In genomic region chr6:32087574-32088486, GRCh38 we compare ENCODE assay signal across 1 cellular context.
A peak's percentile ranks its signal among the peaks of the same experiment; 100 is the strongest.
TF ChIP-seq lines count a peak whose summit lies in the region.

No MANE protein-coding gene starts in this region.

TF ChIP-seq in K562, 482 proteins besides CTCF, POLR2A, EP300 and RAD21 (continued from another document and continues in another):
- TF ChIP-seq ZBTB40 (IDR thresholded peaks at IDR 0.05) (no peak), ZBTB40 (CRISPR knock-in tag; IDR thresholded peaks at IDR 0.05) (no peak), TFAP4 (CRISPR knock-in tag; IDR thresholded peaks at IDR 0.05; ENCODE audit: borderline replicate concordance) (peak; percentile 63; the same call in 1 of the 2 replicates), GABPA (tag; conservative IDR thresholded peaks at IDR 0.05; ENCODE audit: low read depth) (no peak), TBP (optimal IDR thresholded peaks at IDR 0.05; ENCODE audit: low read depth, low read length) (peak; percentile 16), CTCFL (IDR thresholded peaks at IDR 0.05; ENCODE audit: borderline replicate concordance, insufficient read depth, low read depth, low read length, poor library complexity, severe bottlenecking) (peak; percentile 61), CBX8 (IDR thresholded peaks at IDR 0.05; ENCODE audit: borderline replicate concordance, extremely low read depth, low read depth, low read length, poor library complexity, severe bottlenecking) (no peak), CREM (IDR thresholded peaks at IDR 0.05; ENCODE audit: low read depth) (peak; percentile 81), CC2D1A (IDR thresholded peaks at IDR 0.05) (no peak), MYNN (IDR thresholded peaks at IDR 0.05) (peak; percentile 56; the same call in 1 of the 2 replicates), MYNN (CRISPR knock-in tag; IDR thresholded peaks at IDR 0.05) (no peak), CAMTA2 (CRISPR knock-in tag; conservative IDR thresholded peaks at IDR 0.05) (no peak), LEF1 (IDR thresholded peaks at IDR 0.05) (no peak), NR1H2 (CRISPR knock-in tag; IDR thresholded peaks at IDR 0.05) (no peak), SMC3 (conservative IDR thresholded peaks at IDR 0.05; ENCODE audit: insufficient read depth, low read depth, low read length) (peak; percentile 89), BRD4 (IDR thresholded peaks at IDR 0.05) (no peak), ZNF561 (CRISPR knock-in tag; conservative IDR thresholded peaks at IDR 0.05) (no peak), HLTF (IDR thresholded peaks at IDR 0.05) (no peak), GABPB2 (CRISPR knock-in tag; conservative IDR thresholded peaks at IDR 0.05) (no peak), POLR2AphosphoS2 (IDR thresholded peaks at IDR 0.05; ENCODE audit: low read length) (no peak), CHD2 (IDR thresholded peaks at IDR 0.05; ENCODE audit: low read depth, low read length) (no peak), EZH2 (IDR thresholded peaks at IDR 0.05; ENCODE audit: borderline replicate concordance, low read depth, low read length) (no peak), PCBP1 (IDR thresholded peaks at IDR 0.05; ENCODE audit: low read depth, low read length, poor library complexity, severe bottlenecking) (peak; percentile 84), HNRNPL (IDR thresholded peaks at IDR 0.05; ENCODE audit: low read depth, low read length) (peak; percentile 76; the same call in 1 of the 2 replicates), SP1 (CRISPR knock-in tag; IDR thresholded peaks at IDR 0.05) (peak; percentile 26; the same call in 1 of the 2 replicates), TCFL5 (CRISPR knock-in tag; conservative IDR thresholded peaks at IDR 0.05) (no peak), POU5F1 (IDR thresholded peaks at IDR 0.05; ENCODE audit: borderline replicate concordance, low read depth, low read length, partially characterized antibody) (no peak), BACH1 (tag; IDR thresholded peaks at IDR 0.05) (no peak), RCOR1 (IDR thresholded peaks at IDR 0.05; ENCODE audit: borderline replicate concordance in 1 of 2, low read depth in 2 of 2, low read length in 2 of 2) (peak in 1 of 2 experiments; percentile 58; a peak in 1 of 4 replicates), MCM3 (IDR thresholded peaks at IDR 0.05) (no peak), TCF7 (IDR thresholded peaks at IDR 0.05; ENCODE audit: borderline replicate concordance) (no peak), E2F3 (CRISPR knock-in tag; IDR thresholded peaks at IDR 0.05) (no peak), TGIF2 (CRISPR knock-in tag; IDR thresholded peaks at IDR 0.05) (no peak), NFIX (CRISPR knock-in tag; IDR thresholded peaks at IDR 0.05; ENCODE audit: low read depth) (no peak), ZNF224 (CRISPR knock-in tag; IDR thresholded peaks at IDR 0.05) (no peak), L3MBTL2 (IDR thresholded peaks at IDR 0.05) (no peak), NFE2 (IDR thresholded peaks at IDR 0.05; ENCODE audit: low read depth) (0 out of 2 replicates have a peak, but pooled peaks have one; percentile 9), ZNF668 (CRISPR knock-in tag; IDR thresholded peaks at IDR 0.05) (no peak), ZNF239 (CRISPR knock-in tag; IDR thresholded peaks at IDR 0.05) (no peak), MAZ (CRISPR knock-in tag; conservative IDR thresholded peaks at IDR 0.05 in 1 of 2, IDR thresholded peaks at IDR 0.05 in 1 of 2) (peak in 1 of 2 experiments; percentile 93; a peak in 3 of 4 replicates), CBX5 (IDR thresholded peaks at IDR 0.05; ENCODE audit: borderline replicate concordance, low read depth) (0 out of 2 replicates have a peak, but pooled peaks have one; percentile 57), ARID2 (IDR thresholded peaks at IDR 0.05) (no peak), RBM25 (IDR thresholded peaks at IDR 0.05; ENCODE audit: low read depth, low read length, severe bottlenecking) (no peak), HCFC1 (IDR thresholded peaks at IDR 0.05; ENCODE audit: low read depth, low read length) (peak; percentile 53), ZNF431 (CRISPR knock-in tag; IDR thresholded peaks at IDR 0.05) (no peak), PTTG1 (tag; IDR thresholded peaks at IDR 0.05; ENCODE audit: low read depth) (no peak), STAG1 (CRISPR knock-in tag; IDR thresholded peaks at IDR 0.05; ENCODE audit: borderline replicate concordance) (peak; percentile 58; the same call in 1 of the 2 replicates), ZNF280B (CRISPR knock-in tag; IDR thresholded peaks at IDR 0.05) (no peak), ZNF347 (CRISPR knock-in tag; IDR thresholded peaks at IDR 0.05; ENCODE audit: low read depth) (no peak), POLR3G (IDR thresholded peaks at IDR 0.05; ENCODE audit: extremely low read depth, insufficient read length, insufficient replicate concordance) (no peak), CCNT2 (IDR thresholded peaks at IDR 0.05; ENCODE audit: borderline replicate concordance, extremely low read depth, insufficient read length, low read depth, low read length) (peak; percentile 39), ZNF3 (CRISPR knock-in tag; IDR thresholded peaks at IDR 0.05) (no peak)
- TF ChIP-seq, protein P1, sequence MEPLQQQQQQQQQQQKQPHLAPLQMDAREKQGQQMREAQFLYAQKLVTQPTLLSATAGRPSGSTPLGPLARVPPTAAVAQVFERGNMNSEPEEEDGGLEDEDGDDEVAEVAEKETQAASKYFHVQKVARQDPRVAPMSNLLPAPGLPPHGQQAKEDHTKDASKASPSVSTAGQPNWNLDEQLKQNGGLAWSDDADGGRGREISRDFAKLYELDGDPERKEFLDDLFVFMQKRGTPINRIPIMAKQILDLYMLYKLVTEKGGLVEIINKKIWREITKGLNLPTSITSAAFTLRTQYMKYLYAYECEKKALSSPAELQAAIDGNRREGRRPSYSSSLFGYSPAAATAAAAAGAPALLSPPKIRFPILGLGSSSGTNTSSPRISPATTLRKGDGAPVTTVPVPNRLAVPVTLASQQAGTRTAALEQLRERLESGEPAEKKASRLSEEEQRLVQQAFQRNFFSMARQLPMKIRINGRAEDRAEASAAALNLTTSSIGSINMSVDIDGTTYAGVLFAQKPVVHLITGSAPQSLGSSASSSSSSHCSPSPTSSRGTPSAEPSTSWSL (CRISPR knock-in tag; IDR thresholded peaks at IDR 0.05; ENCODE audit: borderline replicate concordance): no peak
- TF ChIP-seq, protein P2, sequence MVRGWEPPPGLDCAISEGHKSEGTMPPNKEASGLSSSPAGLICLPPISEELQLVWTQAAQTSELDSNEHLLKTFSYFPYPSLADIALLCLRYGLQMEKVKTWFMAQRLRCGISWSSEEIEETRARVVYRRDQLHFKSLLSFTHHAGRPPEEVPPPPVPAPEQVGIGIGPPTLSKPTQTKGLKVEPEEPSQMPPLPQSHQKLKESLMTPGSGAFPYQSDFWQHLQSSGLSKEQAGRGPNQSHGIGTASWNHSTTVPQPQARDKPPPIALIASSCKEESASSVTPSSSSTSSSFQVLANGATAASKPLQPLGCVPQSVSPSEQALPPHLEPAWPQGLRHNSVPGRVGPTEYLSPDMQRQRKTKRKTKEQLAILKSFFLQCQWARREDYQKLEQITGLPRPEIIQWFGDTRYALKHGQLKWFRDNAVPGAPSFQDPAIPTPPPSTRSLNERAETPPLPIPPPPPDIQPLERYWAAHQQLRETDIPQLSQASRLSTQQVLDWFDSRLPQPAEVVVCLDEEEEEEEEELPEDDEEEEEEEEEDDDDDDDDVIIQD (CRISPR knock-in tag; IDR thresholded peaks at IDR 0.05): no peak
- TF ChIP-seq, protein P3, sequence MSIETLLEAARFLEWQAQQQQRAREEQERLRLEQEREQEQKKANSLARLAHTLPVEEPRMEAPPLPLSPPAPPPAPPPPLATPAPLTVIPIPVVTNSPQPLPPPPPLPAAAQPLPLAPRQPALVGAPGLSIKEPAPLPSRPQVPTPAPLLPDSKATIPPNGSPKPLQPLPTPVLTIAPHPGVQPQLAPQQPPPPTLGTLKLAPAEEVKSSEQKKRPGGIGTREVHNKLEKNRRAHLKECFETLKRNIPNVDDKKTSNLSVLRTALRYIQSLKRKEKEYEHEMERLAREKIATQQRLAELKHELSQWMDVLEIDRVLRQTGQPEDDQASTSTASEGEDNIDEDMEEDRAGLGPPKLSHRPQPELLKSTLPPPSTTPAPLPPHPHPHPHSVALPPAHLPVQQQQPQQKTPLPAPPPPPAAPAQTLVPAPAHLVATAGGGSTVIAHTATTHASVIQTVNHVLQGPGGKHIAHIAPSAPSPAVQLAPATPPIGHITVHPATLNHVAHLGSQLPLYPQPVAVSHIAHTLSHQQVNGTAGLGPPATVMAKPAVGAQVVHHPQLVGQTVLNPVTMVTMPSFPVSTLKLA (conservative IDR thresholded peaks at IDR 0.05): no peak
